16 cellular contexts compared by ENCODE assay signal in genomic region chr2:61371027-61371426, GRCh38.
DNase-seq lines count a peak whose midpoint lies in the region; ATAC-seq, FAIRE-seq and TF ChIP-seq lines count a peak whose summit lies in the region.
"Had no signal": no experiment of that assay in that cellular context is flagged by ENCODE, and none has a peak within 500 bp of the region (broad histone marks: within the 10 kb centered on the region; RNA-seq: fewer than 3 reads in every experiment).

No MANE protein-coding gene starts in this region.

- TF ChIP-seq CTCF in CD4-positive, alpha-beta T cell (IDR thresholded peaks at IDR 0.05): no peak
- TF ChIP-seq CTCF in fibroblast of mammary gland (conservative IDR thresholded peaks at IDR 0.05; ENCODE audit: control insufficient read depth, insufficient read depth, low read depth, low read length): no peak

- no peak for DNase-seq in CD4-positive, alpha-beta T cell
- peak; percentile 20 for DNase-seq in EL
- peak; percentile 8 for DNase-seq in OCI-M1 (lab: John Stamatoyannopoulos, UW)
- DNase-seq in fibroblast of mammary gland (ENCODE audit: low read depth): peak; percentile 8
- no peak for DNase-seq in GM19239 (ENCODE audit: insufficient read length, low spot score)
- no peak for DNase-seq in AG20443 (ENCODE audit: low spot score)
- DNase-seq: C1 segment of cervical spinal cord, GF-D8, H9, NCI-H1436 treated with DMSO at 0.1 percent for 48 hours, NCI-H2081, NCI-H524 treated with DMSO at 0.1 percent for 48 hours, Right ventricle myocardium superior, SK-N-SH had no signal

- intact Hi-C loops in CD4-positive, alpha-beta T cell (cut with DNase I, micrococcal nuclease): no loop called here

- no peak overlapping the region for H3K27ac ChIP-seq in CD4-positive, alpha-beta T cell (ENCODE audit: low read depth, low read length)

- FAIRE-seq in GM19239 (lab: Jason Lieb, UNC): no peak

- no peaks in the 10 kb centered on the region for H3K9me3 Mint-ChIP-seq in CD4-positive, alpha-beta T cell
- H3K9me3 Mint-ChIP-seq: H9, IgD-negative memory B cell had no signal

- no peak overlapping the region for H3K4me3 ChIP-seq in fibroblast of mammary gland (ENCODE audit: control insufficient read depth, low read depth, low read length)

- peak overlapping the region; percentile 43 for H3K27ac Mint-ChIP-seq in CD4-positive, alpha-beta T cell
- H3K27ac Mint-ChIP-seq: H9, IgD-negative memory B cell had no signal

- H3K4me3 Mint-ChIP-seq in CD4-positive, alpha-beta T cell: no peak overlapping the region
- H3K4me3 Mint-ChIP-seq: H9, IgD-negative memory B cell had no signal

- peaks cover 90% of the 10 kb centered on the region for H3K36me3 Mint-ChIP-seq in CD4-positive, alpha-beta T cell (ENCODE audit: low read depth)

- no peaks in the 10 kb centered on the region for H3K27me3 ChIP-seq in CD4-positive, alpha-beta T cell (ENCODE audit: control insufficient read depth, insufficient read depth, low read length)

- H3K27me3 Mint-ChIP-seq in CD4-positive, alpha-beta T cell: no peaks in the 10 kb centered on the region
- H3K27me3 Mint-ChIP-seq: IgD-negative memory B cell had no signal

- no peaks in the 10 kb centered on the region for H3K9me3 ChIP-seq in CD4-positive, alpha-beta T cell (ENCODE audit: control insufficient read depth, low read length)
- H3K9me3 ChIP-seq: SK-N-SH had no signal

- peaks cover 49% of the 10 kb centered on the region for H3K4me1 Mint-ChIP-seq in CD4-positive, alpha-beta T cell (ENCODE audit: low read depth)

- CTCF ChIA-PET in CD4-positive, alpha-beta T cell (lab: Charles Lee): no interaction called here

- no peak for ATAC-seq in CD4-positive, alpha-beta T cell (ENCODE audit: poor library complexity)
- no peak for ATAC-seq in GM18858 (IDR thresholded peaks at IDR 0.05; ENCODE audit: unreplicated experiment)

- POLR2A ChIA-PET in CD4-positive, alpha-beta T cell (lab: Charles Lee): no interaction called here

Comparison
In these comparisons a context has a peak if more than half of its experiments do, and no peak if none do; other contexts are left out.
1. DNase-seq: peak in EL (single experiment), OCI-M1 (single experiment) and fibroblast of mammary gland (single experiment); none in CD4-positive, alpha-beta T cell (0 of 10), GM19239 (single experiment) and AG20443 (single experiment).